Comparison of ENCODE assay signal across 11 cellular contexts in genomic region chr11:113873241-113873626, GRCh38. TPM values are rescaled to one million over a fixed set of nuclear protein-coding genes. Genes with fewer than 3 reads are reported as not detected.
DNase-seq lines count a peak whose midpoint lies in the region; ATAC-seq and TF ChIP-seq lines count a peak whose summit lies in the region.
"Had no signal": no experiment of that assay in that cellular context is flagged by ENCODE, and none has a peak within 500 bp of the region (broad histone marks: within the 10 kb centered on the region; RNA-seq: fewer than 3 reads in every experiment).

No MANE protein-coding gene starts in this region.

- H3K4me3 Mint-ChIP-seq in CD4-positive, alpha-beta memory T cell: peak overlapping the region in 7 of 8 donors; percentile 38 to 78 (median 61)
- H3K4me3 Mint-ChIP-seq in chondrocyte (ENCODE audit: unreplicated experiment): peak overlapping the region; percentile 74
- H3K4me3 Mint-ChIP-seq: dendritic cell treated with granulocyte-macrophage colony-stimulating factor and Interleukin-4, amounts not matched to agents 40 ng/mL and 50 ng/mL, for 4 days had no signal

- H3K4me3 ChIP-seq in CD4-positive, alpha-beta memory T cell (ENCODE audit: low read length in 2 of 2): no peak overlapping the region
- H3K4me3 ChIP-seq in Loucy (ENCODE audit: low read length, poor library complexity, severe bottlenecking): peak overlapping the region; percentile 94
- no peak overlapping the region for H3K4me3 ChIP-seq in left lung

- peaks cover 7% of the 10 kb centered on the region in 2 donors for H3K36me3 Mint-ChIP-seq in CD4-positive, alpha-beta memory T cell
- H3K36me3 Mint-ChIP-seq in chondrocyte (ENCODE audit: low read depth): no peaks in the 10 kb centered on the region

- no peak for ATAC-seq in HG02981 (IDR thresholded peaks at IDR 0.05; ENCODE audit: unreplicated experiment)
- ATAC-seq in left lung: no peak

- no peaks in the 10 kb centered on the region for H3K36me3 ChIP-seq in CD4-positive, alpha-beta memory T cell (ENCODE audit: insufficient read depth, low read length)
- H3K36me3 ChIP-seq in Loucy (ENCODE audit: insufficient read depth, low read length) (no peaks in the 10 kb centered on the region), left lung (no peaks in the 10 kb centered on the region)

- no peak for TF ChIP-seq CTCF in Loucy (conservative IDR thresholded peaks at IDR 0.05; ENCODE audit: low read length)
- no peak for TF ChIP-seq CTCF in chondrocyte (IDR thresholded peaks at IDR 0.05)
- TF ChIP-seq CTCF in left lung (IDR thresholded peaks at IDR 0.05): no peak
- no peak for TF ChIP-seq CTCF in GM10266 (IDR thresholded peaks at IDR 0.05; ENCODE audit: control insufficient read depth, insufficient read depth, low read depth, missing control alignments)

- peak overlapping the region in 3 of 7 donors; percentile 5 to 43 (median 41) for H3K27ac Mint-ChIP-seq in CD4-positive, alpha-beta memory T cell
- H3K27ac Mint-ChIP-seq in chondrocyte (ENCODE audit: unreplicated experiment): peak overlapping the region; percentile 81
- H3K27ac Mint-ChIP-seq: dendritic cell treated with granulocyte-macrophage colony-stimulating factor and Interleukin-4, amounts not matched to agents 40 ng/mL and 50 ng/mL, for 4 days had no signal

- H3K9me3 Mint-ChIP-seq in CD4-positive, alpha-beta memory T cell: peaks cover 0 to 3% (median 0%) of the 10 kb centered on the region in 8 donors
- no peaks in the 10 kb centered on the region for H3K9me3 Mint-ChIP-seq in chondrocyte (ENCODE audit: low read depth)
- H3K9me3 Mint-ChIP-seq: dendritic cell treated with granulocyte-macrophage colony-stimulating factor and Interleukin-4, amounts not matched to agents 40 ng/mL and 50 ng/mL, for 4 days had no signal

- H3K27me3 Mint-ChIP-seq in CD4-positive, alpha-beta memory T cell: no peaks in the 10 kb centered on the region
- H3K27me3 Mint-ChIP-seq in chondrocyte (ENCODE audit: low read depth): no peaks in the 10 kb centered on the region
- H3K27me3 Mint-ChIP-seq: dendritic cell treated with granulocyte-macrophage colony-stimulating factor and Interleukin-4, amounts not matched to agents 40 ng/mL and 50 ng/mL, for 4 days had no signal

- H3K4me2 ChIP-seq in Loucy (ENCODE audit: low read depth, low read length, poor library complexity, severe bottlenecking): peak overlapping the region; percentile 90

- peaks cover 68% of the 10 kb centered on the region for H3K79me2 ChIP-seq in Loucy (ENCODE audit: insufficient read depth, low read length)

- peak overlapping the region; percentile 35 for H3K9ac ChIP-seq in Loucy (ENCODE audit: low read depth, low read length, poor library complexity, severe bottlenecking)

- no peaks in the 10 kb centered on the region for H3K9me2 ChIP-seq in Loucy (replicated peaks; ENCODE audit: low read depth, low read length)

- H3K9me3 ChIP-seq in CD4-positive, alpha-beta memory T cell (ENCODE audit: control insufficient read depth in 1 of 2, low read length in 2 of 2): no peaks in the 10 kb centered on the region
- H3K9me3 ChIP-seq in Loucy (ENCODE audit: insufficient read depth, low read depth, low read length) (no peaks in the 10 kb centered on the region), left lung (no peaks in the 10 kb centered on the region)

- H4K20me1 ChIP-seq in Loucy (ENCODE audit: insufficient read depth, low read length, poor library complexity, severe bottlenecking): peaks cover 21% of the 10 kb centered on the region

- POLR2A ChIA-PET in CD4-positive, alpha-beta memory T cell (lab: Charles Lee; ENCODE audit: partially characterized antibody): no interaction called here

- H3K4me1 Mint-ChIP-seq in CD4-positive, alpha-beta memory T cell: peaks cover 23 to 56% (median 39%) of the 10 kb centered on the region in 4 donors
- H3K4me1 Mint-ChIP-seq in chondrocyte (ENCODE audit: low read depth): peaks cover 49% of the 10 kb centered on the region

- intact Hi-C loops in CD4-positive, alpha-beta memory T cell (cut with micrococcal nuclease): no loop called here
- intact Hi-C loops in left lung (cut with DNase I): no loop called here

- DNase-seq in CD4-positive, alpha-beta memory T cell: no peak
- DNase-seq in chondrocyte (ENCODE audit: low spot score) (no peak), midbrain (lab: John Stamatoyannopoulos, UW) (peak; percentile 6), pons (ENCODE audit: low spot score) (no peak), left lung (no peak), GM10266 (ENCODE audit: extremely low spot score) (no peak)

- H3K27me3 ChIP-seq in CD4-positive, alpha-beta memory T cell (ENCODE audit: insufficient read depth, low read length): no peaks in the 10 kb centered on the region
- H3K27me3 ChIP-seq in Loucy (ENCODE audit: insufficient read depth, low read length, poor library complexity, severe bottlenecking): no peaks in the 10 kb centered on the region
- H3K27me3 ChIP-seq in left lung: no peaks in the 10 kb centered on the region

- H3F3A ChIP-seq in Loucy (ENCODE audit: low read depth): no peaks in the 10 kb centered on the region

- CTCF ChIA-PET in CD4-positive, alpha-beta memory T cell (lab: Charles Lee; ENCODE audit: partially characterized antibody): no interaction called here

- no peak overlapping the region for H3K27ac ChIP-seq in CD4-positive, alpha-beta memory T cell (ENCODE audit: low read depth, low read length)
- H3K27ac ChIP-seq in left lung: no peak overlapping the region

- no peak overlapping the region for H2AFZ ChIP-seq in Loucy (ENCODE audit: low read length)

- peaks cover 24% of the 10 kb centered on the region for H3K4me1 ChIP-seq in CD4-positive, alpha-beta memory T cell (ENCODE audit: insufficient read depth, low read length)
- H3K4me1 ChIP-seq in Loucy (ENCODE audit: insufficient read depth, low read length, poor library complexity, severe bottlenecking) (peaks cover 62% of the 10 kb centered on the region), left lung (peaks cover 11 to 26% of the 10 kb centered on the region in 2 donors)

RNA-seq across cellular contexts. Expression of gene USP28, which starts 2.1 kb away (rescaled TPM):
- 10 to 100 TPM; 17.2 to 17.3 TPM for total RNA-seq in CD4-positive, alpha-beta memory T cell
- polyA plus RNA-seq in CD4-positive, alpha-beta memory T cell: 10 to 100 TPM; 19.3 to 22.4 TPM
- 27.0 to 34.1 TPM (median 33.3 TPM) in 3 replicates for total RNA-seq in chondrocyte
- total RNA-seq in left lung: 10 to 100 TPM; 21.7 TPM

RNA-seq across cellular contexts. Expression of gene HTR3B, which starts 31.4 kb away (rescaled TPM):
- not detected for total RNA-seq in CD4-positive, alpha-beta memory T cell
- not detected for polyA plus RNA-seq in CD4-positive, alpha-beta memory T cell
- not detected in 3 replicates for total RNA-seq in chondrocyte
- total RNA-seq in left lung: not detected
- total RNA-seq: omental fat pad, subcutaneous adipose tissue had no signal
